Comparison of ENCODE assay signal across 29 cellular contexts in the genomic region with DNA sequence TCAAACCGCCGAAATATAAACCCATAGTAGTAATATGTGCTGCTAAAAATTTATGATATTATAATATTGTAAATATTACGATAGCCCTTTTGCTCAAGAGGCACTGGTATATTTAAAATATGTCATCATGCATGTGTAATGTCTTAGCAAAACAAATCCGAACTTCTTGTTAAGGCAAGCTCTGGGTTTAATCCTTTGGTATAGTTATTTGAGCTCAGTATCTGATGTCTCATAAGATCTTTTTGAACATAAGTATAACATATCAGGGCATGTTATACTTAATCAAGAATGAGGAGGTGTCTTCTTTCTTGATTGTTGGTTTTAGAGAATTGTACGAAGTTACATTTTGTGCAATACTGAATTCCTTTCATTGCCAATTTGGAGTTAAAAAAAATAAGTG.
"Had no signal": no experiment of that assay in that cellular context is flagged by ENCODE, and none has a peak within 500 bp of the region (broad histone marks: within the 10 kb centered on the region; RNA-seq: fewer than 3 reads in every experiment).

No MANE protein-coding gene starts in this region.

- H3K4me3 ChIP-seq: cardiac muscle cell, SJCRH30 had no signal

- H3K4me2 ChIP-seq: SK-N-SH had no signal

- H3K36me3 ChIP-seq: cardiac muscle cell, SJCRH30 had no signal

- H3K27ac ChIP-seq: cardiac muscle cell, SJCRH30, VCaP had no signal

- H3K9ac ChIP-seq: SK-N-SH had no signal

- H3K27me3 ChIP-seq: cardiac muscle cell, SJCRH30 had no signal

- ATAC-seq: activated naive CD4-positive, alpha-beta T cell treated with anti-CD3 and anti-CD28 coated beads, Interleukin-2, amount 50 U/mL, for 72 hours; activated naive CD8-positive, alpha-beta T cell treated with anti-CD3 and anti-CD28 coated beads, Interleukin-2, amount 50 U/mL, for 24 hours; activated T-cell treated with anti-CD3 and anti-CD28 coated beads, Interleukin-2, amount 50 U/mL, for 4 hours; Panc1 had no signal

- H3K9me3 ChIP-seq: SJCRH30, SK-N-SH had no signal

- DNase-seq: activated CD4-positive, alpha-beta memory T cell treated with anti-CD3 and anti-CD28 coated beads for 36 hours; activated CD4-positive, alpha-beta T cell treated with anti-CD3 and anti-CD28 coated beads, Interleukin-2, amount 10 ng/mL, durations not matched to agents 7 days and 5 days; activated CD4-positive, CD25-positive, alpha-beta regulatory T cell; activated CD8-positive, alpha-beta memory T cell treated with anti-CD3 and anti-CD28 coated beads for 24 hours; activated effector memory CD4-positive, alpha-beta T cell treated with anti-CD3 and anti-CD28 coated beads, Interleukin-2, amount 50 U/mL, for 16 hours; activated naive CD4-positive, alpha-beta T cell treated with Interleukin-2 at 50 U/mL for 16 hours; activated naive CD8-positive, alpha-beta T cell treated with anti-CD3 and anti-CD28 coated beads, Interleukin-2, amount 50 U/mL, for 24 hours; activated T-cell treated with anti-CD3 and anti-CD28 coated beads, Interleukin-2, amount 50 U/mL, for 4 hours; amygdala; NCI-H1092; NCI-H1417; NCI-H1694; NCI-H2029; NCI-H2107; NCI-H2171 treated with DMSO at 0.1 percent for 48 hours; NCI-H226; NCI-H510A; NCI-H526 treated with DMSO at 0.1 percent for 48 hours; NCI-H82; Right ventricle myocardium superior; RPMI8226; SJCRH30; SK-N-SH; T-helper 1 cell had no signal

- FAIRE-seq: astrocyte had no signal
